Comparison of ENCODE assay signal across 8 cellular contexts in the genomic region with DNA sequence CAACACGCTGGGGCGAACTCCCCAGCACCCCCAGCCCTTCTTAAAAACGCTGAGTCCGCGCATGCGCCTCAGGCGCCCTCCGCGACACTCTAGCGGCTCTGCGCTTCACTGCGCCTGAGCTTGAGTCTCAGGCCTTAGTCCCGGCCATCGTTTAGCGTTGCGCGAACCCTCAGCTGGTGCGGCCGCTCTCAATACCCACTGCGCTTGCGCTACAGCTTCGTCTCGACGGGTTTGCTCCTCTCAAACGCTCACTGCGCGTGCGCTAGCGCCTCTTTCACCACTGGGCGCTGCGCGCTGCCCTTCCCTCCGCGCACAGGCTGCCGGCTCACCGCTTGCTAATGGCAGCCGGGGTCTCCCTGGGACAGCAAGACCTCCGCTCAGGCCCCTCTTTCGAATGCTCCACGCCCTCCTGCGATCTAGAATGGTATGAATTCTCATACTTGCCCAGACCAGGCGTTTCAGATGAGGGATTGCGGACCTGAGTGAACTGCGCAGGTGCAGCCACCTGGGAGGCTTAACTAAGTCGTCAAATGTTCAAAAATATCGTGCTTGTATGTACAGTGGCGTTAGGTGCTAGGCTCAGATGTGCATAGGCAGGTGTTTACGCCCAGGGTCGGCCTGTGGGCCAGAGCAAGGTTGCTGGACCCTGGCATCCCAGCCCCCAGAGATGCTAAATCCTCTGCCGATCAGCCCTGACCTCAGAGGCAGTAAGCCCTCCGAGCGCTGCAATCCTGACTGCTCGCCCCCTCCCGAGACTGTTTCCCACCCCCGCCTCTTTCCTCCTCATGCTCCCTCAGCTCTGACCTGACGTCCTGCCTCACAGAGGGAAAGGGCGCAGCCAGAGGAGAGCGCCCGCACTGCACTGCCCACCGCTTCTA. TPM values are rescaled to one million over a fixed set of nuclear protein-coding genes. Genes with fewer than 3 reads are reported as not detected.
DNase-seq lines count a peak whose midpoint lies in the region; ATAC-seq and TF ChIP-seq lines count a peak whose summit lies in the region.

A gene with protein sequence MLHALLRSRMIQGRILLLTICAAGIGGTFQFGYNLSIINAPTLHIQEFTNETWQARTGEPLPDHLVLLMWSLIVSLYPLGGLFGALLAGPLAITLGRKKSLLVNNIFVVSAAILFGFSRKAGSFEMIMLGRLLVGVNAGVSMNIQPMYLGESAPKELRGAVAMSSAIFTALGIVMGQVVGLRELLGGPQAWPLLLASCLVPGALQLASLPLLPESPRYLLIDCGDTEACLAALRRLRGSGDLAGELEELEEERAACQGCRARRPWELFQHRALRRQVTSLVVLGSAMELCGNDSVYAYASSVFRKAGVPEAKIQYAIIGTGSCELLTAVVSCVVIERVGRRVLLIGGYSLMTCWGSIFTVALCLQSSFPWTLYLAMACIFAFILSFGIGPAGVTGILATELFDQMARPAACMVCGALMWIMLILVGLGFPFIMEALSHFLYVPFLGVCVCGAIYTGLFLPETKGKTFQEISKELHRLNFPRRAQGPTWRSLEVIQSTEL (plus strand): TSS at position 270 of the 878 bp plus-strand sequence. CDS start 125 bp downstream, at position 395.

- peak; percentile 94 to 98 (median 96) for ATAC-seq in natural killer cell

- H3K4me3 Mint-ChIP-seq in natural killer cell = peak within 1 kb of the TSS; percentile 94

- H3K9me3 Mint-ChIP-seq in natural killer cell = no peaks in the 10 kb centered on the region

- TF ChIP-seq CTCF in LNCaP clone FGC (IDR thresholded peaks at IDR 0.05; ENCODE audit: control insufficient read depth, extremely low read depth, insufficient read depth) = peak; percentile 29
- no peak for TF ChIP-seq CTCF in natural killer cell (IDR thresholded peaks at IDR 0.05)

- DNase-seq in ELF-1 (ENCODE audit: low read depth, low spot score) (peak; percentile 98), GOT3 (lab: John Stamatoyannopoulos, UW) (peak; percentile 84), LNCaP clone FGC (ENCODE audit: low read depth) (peak; percentile 90), RPMI8226 (peak; percentile 99), fibroblast of peridontal ligament (ENCODE audit: extremely low read depth) (peak; percentile 97), natural killer cell (peak; percentile 89)
- peak; percentile 91 for DNase-seq in activated T-helper 9 cell treated with anti-CD3 and anti-CD28 coated beads, Interleukin-2, amount 50 U/mL, for 16 hours (ENCODE audit: low read depth)
- DNase-seq in stimulated activated naive CD4-positive, alpha-beta T cell (lab: John Stamatoyannopoulos, UW) = peak; percentile 75 to 91 (median 88)

- H3K4me1 Mint-ChIP-seq in natural killer cell = peaks cover 21 to 23% of the 10 kb centered on the region in 2 donors

- peak within 1 kb of the TSS; percentile 96 for H3K4me3 ChIP-seq in LNCaP clone FGC (ENCODE audit: low read depth, low read length)

- H3K36me3 Mint-ChIP-seq in natural killer cell = no peaks in the 10 kb centered on the region

- H3K27ac Mint-ChIP-seq in natural killer cell = peak within 1 kb of the TSS; percentile 87 to 93

- H3K27me3 Mint-ChIP-seq in natural killer cell (ENCODE audit: low read depth in 2 of 2) = no peaks in the 10 kb centered on the region

- intact Hi-C loops in natural killer cell (cut with micrococcal nuclease) = loop anchor here (10.0 kb wide), 1 partner anchor 903 kb away; no protein-coding TSS in a partner anchor

RNA-seq across cellular contexts. Expression of the gene that starts here (rescaled TPM):
- total RNA-seq in natural killer cell = 10 to 100 TPM in 2 of 3 donors, 1 to 10 TPM in 1; 9.2 to 14.1 (median 11.8) TPM

Comparison
In these comparisons a context has a peak if more than half of its experiments do, and no peak if none do; other contexts are left out.
1. Peak in every context shown above with its lines: DNase-seq, ATAC-seq and H3K4me3 ChIP-seq.